Comparison of ENCODE assay signal across 8 cellular contexts in genomic region chr4:105709081-105709450, GRCh38. TPM values are rescaled to one million over a fixed set of nuclear protein-coding genes. Genes with fewer than 3 reads are reported as not detected.
DNase-seq lines count a peak whose midpoint lies in the region; ATAC-seq and TF ChIP-seq lines count a peak whose summit lies in the region.

No MANE protein-coding gene starts in this region.

- peaks cover 5% of the 10 kb centered on the region for H3K36me3 Mint-ChIP-seq in osteocyte (ENCODE audit: unreplicated experiment)

- H3K27ac ChIP-seq in foreskin keratinocyte, result peak overlapping the region; percentile 75

- H3K4me1 Mint-ChIP-seq in osteocyte (ENCODE audit: unreplicated experiment), result peaks cover 25% of the 10 kb centered on the region

- peak overlapping the region; percentile 99 for H3K4me3 Mint-ChIP-seq in osteocyte (ENCODE audit: unreplicated experiment)

- H3K27me3 ChIP-seq in foreskin keratinocyte, result no peaks in the 10 kb centered on the region

- H3K9me3 Mint-ChIP-seq in osteocyte (ENCODE audit: unreplicated experiment), result no peaks in the 10 kb centered on the region

- peaks cover 24% of the 10 kb centered on the region for H3K4me1 ChIP-seq in foreskin keratinocyte

- DNase-seq in NCI-H2227 (lab: John Stamatoyannopoulos, UW; ENCODE audit: unreplicated experiment) (peak; percentile 38), NCI-H2227 treated with DMSO at 0.1 percent for 48 hours (lab: John Stamatoyannopoulos, UW) (no peak), foreskin keratinocyte (peak in 1 of 2 donors; percentile 19), osteocyte (ENCODE audit: extremely low spot score, unreplicated experiment) (no peak), HK-2 (ENCODE audit: unreplicated experiment) (no peak)

- peak overlapping the region; percentile 99 for H3K27ac Mint-ChIP-seq in osteocyte (ENCODE audit: unreplicated experiment)

- ATAC-seq in GM21367 (IDR thresholded peaks at IDR 0.05; ENCODE audit: unreplicated experiment) (peak; percentile 25), HG03558 (IDR thresholded peaks at IDR 0.05; ENCODE audit: extremely low read depth, unreplicated experiment) (peak; percentile 16), foreskin keratinocyte (peak; percentile 51)

- no peaks in the 10 kb centered on the region for H3K27me3 Mint-ChIP-seq in osteocyte (ENCODE audit: unreplicated experiment)

- TF ChIP-seq CTCF in WI38 (IDR thresholded peaks at IDR 0.05; ENCODE audit: low read depth, low read length) (no peak), foreskin keratinocyte (conservative IDR thresholded peaks at IDR 0.05) (no peak), osteocyte (IDR thresholded peaks at IDR 0.05) (no peak)

- peak overlapping the region; percentile 94 for H3K4me3 ChIP-seq in WI38 (ENCODE audit: low read depth, low read length)

RNA-seq across cellular contexts. Expression of gene GSTCD, which starts 0.5 kb away (rescaled TPM):
- 21.8 and 25.0 TPM in 2 replicates for total RNA-seq in foreskin keratinocyte
- 3.9 and 6.0 TPM in 2 replicates for polyA plus RNA-seq in foreskin keratinocyte
- total RNA-seq in osteocyte, result 8.1 and 8.5 TPM in 2 replicates

RNA-seq across cellular contexts. Expression of gene INTS12, which starts 0.6 kb away (rescaled TPM):
- 20.0 and 21.8 TPM in 2 replicates for total RNA-seq in foreskin keratinocyte
- 19.1 and 20.0 TPM in 2 replicates for polyA plus RNA-seq in foreskin keratinocyte
- total RNA-seq in osteocyte, result 15.4 and 17.4 TPM in 2 replicates
